Comparison of ENCODE assay signal across 19 cellular contexts in the genomic region with DNA sequence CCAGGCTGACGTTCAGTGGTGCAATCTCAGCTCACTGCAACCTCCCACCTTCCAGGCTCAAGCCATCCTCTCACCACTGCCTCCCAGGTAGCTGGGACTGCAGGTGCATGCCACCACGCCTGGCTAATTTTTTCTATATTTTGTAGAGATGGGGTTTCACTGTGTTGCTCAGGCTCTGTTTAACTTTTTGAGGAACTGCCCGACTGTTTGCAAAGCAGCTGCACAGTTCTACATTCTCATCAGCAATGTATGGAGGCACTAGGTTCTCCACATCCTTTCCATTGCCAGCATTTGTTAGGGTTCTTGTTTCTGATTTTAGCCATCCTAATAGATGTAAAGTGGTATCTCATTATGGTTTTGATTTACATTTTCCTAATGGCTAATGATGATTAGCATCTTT.
"Had no signal": no experiment of that assay in that cellular context is flagged by ENCODE, and none has a peak within 500 bp of the region (broad histone marks: within the 10 kb centered on the region; RNA-seq: fewer than 3 reads in every experiment).

No MANE protein-coding gene starts in this region.

- H3K9me3 Mint-ChIP-seq: activated naive CD4-positive, alpha-beta T cell treated with anti-CD3 and anti-CD28 coated beads, Interleukin-2, amount 10 ng/mL, durations not matched to agents 7 days and 5 days; activated T-helper 17 cell treated with anti-CD3 and anti-CD28 coated beads, Interleukin-2, amount 50 U/mL, for 72 hours; dendritic cell treated with granulocyte-macrophage colony-stimulating factor and Interleukin-4, amounts not matched to agents 40 ng/mL and 50 ng/mL, for 4 days; effector memory CD8-positive, alpha-beta T cell; nephron had no signal

- H3K4me3 ChIP-seq: lower lobe of right lung, sigmoid colon, suprapubic skin had no signal

- H3K27me3 ChIP-seq: sigmoid colon, suprapubic skin had no signal

- H3K27me3 Mint-ChIP-seq: activated naive CD4-positive, alpha-beta T cell treated with anti-CD3 and anti-CD28 coated beads, Interleukin-2, amount 10 ng/mL, durations not matched to agents 7 days and 5 days; activated T-helper 17 cell treated with anti-CD3 and anti-CD28 coated beads, Interleukin-2, amount 50 U/mL, for 72 hours; dendritic cell treated with granulocyte-macrophage colony-stimulating factor and Interleukin-4, amounts not matched to agents 40 ng/mL and 50 ng/mL, for 4 days; effector memory CD8-positive, alpha-beta T cell had no signal

- H3K27ac Mint-ChIP-seq: activated CD8-positive, alpha-beta T cell treated with anti-CD3 and anti-CD28 coated beads, Interleukin-2, amount 10 ng/mL, durations not matched to agents 7 days and 5 days; activated naive CD4-positive, alpha-beta T cell treated with anti-CD3 and anti-CD28 coated beads, Interleukin-2, amount 10 ng/mL, durations not matched to agents 7 days and 5 days; activated T-helper 17 cell treated with anti-CD3 and anti-CD28 coated beads, Interleukin-2, amount 50 U/mL, for 72 hours had no signal

- DNase-seq: activated CD4-positive, alpha-beta T cell treated with anti-CD3 and anti-CD28 coated beads for 4 hours; activated CD8-positive, alpha-beta memory T cell treated with anti-CD3 and anti-CD28 coated beads, Interleukin-2, amount 50 U/mL, for 48 hours; activated CD8-positive, alpha-beta T cell treated with anti-CD3 and anti-CD28 coated beads, Interleukin-2, amount 10 ng/mL, durations not matched to agents 7 days and 5 days; activated naive CD4-positive, alpha-beta T cell treated with anti-CD3 and anti-CD28 coated beads, Interleukin-2, amount 10 ng/mL, durations not matched to agents 7 days and 5 days; amygdala; cerebellar nuclear complex; effector memory CD8-positive, alpha-beta T cell; hypothalamus; lower lobe of right lung; occipital lobe; sigmoid colon; stimulated activated CD4-positive, alpha-beta T cell treated with anti-CD3 and anti-CD28 coated beads, Interleukin-12 subunit alpha, Interleukin-12 subunit beta, amount 100 ng/mL, for 4 hours; stimulated activated naive CD4-positive, alpha-beta T cell treated with Interleukin-2 at 50 U/mL for 16 hours; T-helper 9 cell had no signal

- ATAC-seq: activated CD8-positive, alpha-beta T cell treated with anti-CD3 and anti-CD28 coated beads, Interleukin-2, amount 10 ng/mL, durations not matched to agents 7 days and 5 days; activated T-helper 17 cell treated with anti-CD3 and anti-CD28 coated beads, Interleukin-2, amount 50 U/mL, for 72 hours; effector memory CD8-positive, alpha-beta T cell; lower lobe of right lung had no signal

- H3K27ac ChIP-seq: epithelial cell of prostate, lower lobe of right lung had no signal

- H3K9me3 ChIP-seq: lower lobe of right lung, sigmoid colon, suprapubic skin had no signal

- H3K4me3 Mint-ChIP-seq: activated CD8-positive, alpha-beta T cell treated with anti-CD3 and anti-CD28 coated beads, Interleukin-2, amount 10 ng/mL, durations not matched to agents 7 days and 5 days; activated naive CD4-positive, alpha-beta T cell treated with anti-CD3 and anti-CD28 coated beads, Interleukin-2, amount 10 ng/mL, durations not matched to agents 7 days and 5 days; activated T-helper 17 cell treated with anti-CD3 and anti-CD28 coated beads, Interleukin-2, amount 50 U/mL, for 72 hours; dendritic cell treated with granulocyte-macrophage colony-stimulating factor and Interleukin-4, amounts not matched to agents 40 ng/mL and 50 ng/mL, for 4 days; nephron had no signal

- H3K36me3 ChIP-seq: lower lobe of right lung had no signal
